In the genomic region with DNA sequence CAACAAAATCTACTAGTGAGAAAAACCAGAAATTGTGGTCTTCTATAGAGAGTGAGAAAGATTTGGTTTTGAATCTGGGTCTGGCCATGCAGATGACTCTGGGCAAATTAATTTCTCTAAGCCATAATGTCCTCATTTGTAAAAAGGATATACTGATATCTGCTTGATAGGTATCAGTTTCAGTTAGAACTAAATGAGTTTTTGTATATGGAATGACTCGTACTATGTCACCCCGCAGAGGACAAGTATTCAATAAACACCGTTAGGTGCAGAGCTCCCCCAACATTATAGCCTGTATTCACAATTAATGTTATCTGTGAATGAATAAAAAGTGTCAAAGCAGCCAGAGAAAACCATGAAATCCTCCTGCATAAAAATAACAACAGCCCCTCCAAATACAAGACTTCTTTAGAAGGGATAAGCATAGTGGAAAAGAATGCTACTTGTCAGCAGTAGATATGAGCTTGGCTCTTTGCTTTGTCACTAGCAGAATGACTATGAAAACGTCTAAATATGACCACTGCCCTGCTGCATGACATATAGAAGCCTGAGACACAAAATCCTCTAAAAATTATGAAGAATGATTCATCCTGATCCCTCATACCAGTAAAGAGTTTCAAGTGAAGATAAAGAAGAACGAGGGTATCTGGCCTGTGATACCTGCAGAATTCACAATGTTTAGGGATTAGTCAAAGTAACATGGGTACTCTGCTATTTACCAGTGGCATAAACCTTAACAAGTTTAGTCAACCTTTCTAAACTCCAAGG, we compare ENCODE assay signal across 10 cellular contexts. TPM values are rescaled to one million over a fixed set of nuclear protein-coding genes. Genes with fewer than 3 reads are reported as not detected.
DNase-seq lines count a peak whose midpoint lies in the region; ATAC-seq and TF ChIP-seq lines count a peak whose summit lies in the region.
"Had no signal": no experiment of that assay in that cellular context is flagged by ENCODE, and none has a peak within 500 bp of the region (broad histone marks: within the 10 kb centered on the region; RNA-seq: fewer than 3 reads in every experiment).

No MANE protein-coding gene starts in this region.

- H3K79me1 ChIP-seq in H9 (ENCODE audit: insufficient read depth, low read depth, low read length, poor library complexity, severe bottlenecking) = peaks cover 2% of the 10 kb centered on the region

- H3K36me3 ChIP-seq in adipocyte (ENCODE audit: control insufficient read depth, insufficient read depth, low read length, severe bottlenecking) = no peaks in the 10 kb centered on the region
- no peaks in the 10 kb centered on the region for H3K36me3 ChIP-seq in smooth muscle cell (ENCODE audit: low read depth)

- peak overlapping the region; percentile 61 for H3K27ac ChIP-seq in smooth muscle cell (ENCODE audit: low read depth)
- H3K27ac ChIP-seq in H9 (ENCODE audit: insufficient read length, low read depth, low read length) = no peak overlapping the region
- H3K27ac ChIP-seq: skin epidermis had no signal

- H3K4me3 ChIP-seq in adipocyte (ENCODE audit: low read length) (no peak overlapping the region), smooth muscle cell (no peak overlapping the region)
- H3K4me3 ChIP-seq: lung, skin epidermis had no signal

- H3K18ac ChIP-seq in H9 (ENCODE audit: insufficient read length, low read depth, low read length) = no peak overlapping the region

- H2BK15ac ChIP-seq in H9 (ENCODE audit: low read depth, low read length) = no peak overlapping the region

- peak overlapping the region; percentile 35 to 82 for H3K4me3 Mint-ChIP-seq in activated T-cell treated with anti-CD3 and anti-CD28 coated beads, Interleukin-2, amount 50 U/mL, for 72 hours
- no peak overlapping the region for H3K4me3 Mint-ChIP-seq in H9

- H3K4me1 Mint-ChIP-seq in activated T-cell treated with anti-CD3 and anti-CD28 coated beads, Interleukin-2, amount 50 U/mL, for 72 hours (ENCODE audit: low read depth) = peaks cover 76% of the 10 kb centered on the region
- peaks cover 68 to 79% of the 10 kb centered on the region in 2 experiments for H3K4me1 Mint-ChIP-seq in H9

- H3T11ph ChIP-seq in H9 (ENCODE audit: low read length) = no peak overlapping the region

- no peak overlapping the region for H2BK20ac ChIP-seq in H9 (ENCODE audit: low read depth, low read length, poor library complexity, severe bottlenecking)

- H3K9me3 ChIP-seq in adipocyte (ENCODE audit: control insufficient read depth, low read length) (no peaks in the 10 kb centered on the region), smooth muscle cell (replicated peaks; ENCODE audit: low read depth) (no peaks in the 10 kb centered on the region), H9 (ENCODE audit: control insufficient read depth, low read depth, low read length) (no peaks in the 10 kb centered on the region)

- H2AK5ac ChIP-seq in H9 (ENCODE audit: insufficient read length, low read length) = no peak overlapping the region

- H2BK5ac ChIP-seq in H9 (ENCODE audit: insufficient read length, low read length) = no peak overlapping the region

- H3K27ac Mint-ChIP-seq in activated T-cell treated with anti-CD3 and anti-CD28 coated beads, Interleukin-2, amount 50 U/mL, for 72 hours = peak overlapping the region; percentile 93
- peak overlapping the region in 1 of 3 experiments; percentile 63; a peak in 1 of 7 replicates for H3K27ac Mint-ChIP-seq in H9

- H4K20me1 ChIP-seq in smooth muscle cell (ENCODE audit: low read depth) (peaks cover 100% of the 10 kb centered on the region), H9 (ENCODE audit: control insufficient read depth, insufficient read depth, insufficient read length) (no peaks in the 10 kb centered on the region)

- H3K56ac ChIP-seq in H9 (ENCODE audit: insufficient read length, low read depth, low read length) = no peak overlapping the region

- H2AFZ ChIP-seq in smooth muscle cell (ENCODE audit: low read depth) (no peak overlapping the region), H9 (ENCODE audit: low read length) (no peak overlapping the region)

- H3K4me1 ChIP-seq in adipocyte (ENCODE audit: control insufficient read depth, insufficient read depth, low read length) (peaks cover 61% of the 10 kb centered on the region), smooth muscle cell (ENCODE audit: low read depth) (peaks cover 32% of the 10 kb centered on the region), H9 (ENCODE audit: insufficient read depth, low read length) (no peaks in the 10 kb centered on the region)

- H3K36me3 Mint-ChIP-seq in activated T-cell treated with anti-CD3 and anti-CD28 coated beads, Interleukin-2, amount 50 U/mL, for 72 hours (ENCODE audit: insufficient read depth in 2 of 2) = no peaks in the 10 kb centered on the region
- H3K36me3 Mint-ChIP-seq in H9 (ENCODE audit: insufficient read depth in 1 of 3, low read depth in 3 of 3) = peaks cover 0 to 5% (median 3%) of the 10 kb centered on the region in 3 experiments; a peak in 1 of 7 replicates

- no peak overlapping the region for H4K5ac ChIP-seq in H9 (ENCODE audit: insufficient read length, low read depth, low read length)

- H2BK12ac ChIP-seq in H9 (ENCODE audit: insufficient read length, low read depth, low read length) = no peak overlapping the region

- no peak overlapping the region for H3K9ac ChIP-seq in adipocyte (ENCODE audit: low read length)
- peak overlapping the region; percentile 2 for H3K9ac ChIP-seq in smooth muscle cell (ENCODE audit: low read depth)
- no peak overlapping the region for H3K9ac ChIP-seq in H9 (ENCODE audit: extremely low read depth, insufficient read length, low read length)

- no peaks in the 10 kb centered on the region for H3K23me2 ChIP-seq in H9 (ENCODE audit: insufficient read length, low read depth, low read length, poor library complexity, severe bottlenecking)

- H3K9me3 Mint-ChIP-seq in activated T-cell treated with anti-CD3 and anti-CD28 coated beads, Interleukin-2, amount 50 U/mL, for 72 hours = no peaks in the 10 kb centered on the region
- H3K9me3 Mint-ChIP-seq in H9 = no peaks in the 10 kb centered on the region; a peak in 1 of 5 replicates

- TF ChIP-seq CTCF in smooth muscle cell (IDR thresholded peaks at IDR 0.05; ENCODE audit: borderline replicate concordance, insufficient read depth, poor library complexity, severe bottlenecking) (no peak), H9 (conservative IDR thresholded peaks at IDR 0.05) (no peak)

- peak; percentile 22 to 27 for DNase-seq in activated T-cell treated with anti-CD3 and anti-CD28 coated beads, Interleukin-2, amount 50 U/mL, for 72 hours
- DNase-seq in activated T-cell treated with anti-CD3 and anti-CD28 coated beads for 4 hours (no peak), adipocyte (ENCODE audit: low read depth) (peak; percentile 30), smooth muscle cell (lab: John Stamatoyannopoulos, UW; ENCODE audit: unreplicated experiment) (no peak), AG08395 (ENCODE audit: low spot score) (no peak), H9 (no peak)

- no peak overlapping the region for H3K14ac ChIP-seq in H9 (ENCODE audit: insufficient read depth, low read length)

- H3K4me2 ChIP-seq in smooth muscle cell (peak overlapping the region; percentile 78), H9 (ENCODE audit: insufficient read depth, insufficient read length, low read length) (no peak overlapping the region)

- no peak overlapping the region for H4K8ac ChIP-seq in H9 (replicated peaks; ENCODE audit: insufficient read length, low read depth, low read length)

- no peak overlapping the region for H4K91ac ChIP-seq in H9 (ENCODE audit: insufficient read length, low read depth, low read length)

- H2BK120ac ChIP-seq in H9 (ENCODE audit: low read depth, low read length, poor library complexity, severe bottlenecking) = no peak overlapping the region

- H3K27me3 Mint-ChIP-seq in activated T-cell treated with anti-CD3 and anti-CD28 coated beads, Interleukin-2, amount 50 U/mL, for 72 hours (ENCODE audit: low read depth) = no peaks in the 10 kb centered on the region
- no peaks in the 10 kb centered on the region; the same call in 1 of the 2 replicates for H3K27me3 Mint-ChIP-seq in H9 (ENCODE audit: low read depth)

- 45% methylated on average over 5 of the region's 5 CpGs for WGBS in smooth muscle cell (ENCODE audit: low lambda C conversion rate)
- no CpG with 5 or more reads among the region's 5 CpGs for WGBS in H9 (ENCODE audit: extremely low coverage, insufficient read length, low lambda C conversion rate)

- H3K27me3 ChIP-seq in adipocyte (replicated peaks; ENCODE audit: control insufficient read depth, insufficient read depth, low read length) = no peaks in the 10 kb centered on the region
- no peaks in the 10 kb centered on the region for H3K27me3 ChIP-seq in smooth muscle cell (ENCODE audit: low read depth)
- no peaks in the 10 kb centered on the region for H3K27me3 ChIP-seq in H9 (ENCODE audit: insufficient read depth, low read length)

- H3F3A ChIP-seq in smooth muscle cell (ENCODE audit: low read depth) = peaks cover 20% of the 10 kb centered on the region

- H3K79me2 ChIP-seq in smooth muscle cell (ENCODE audit: low read depth) = peaks cover 93% of the 10 kb centered on the region
- H3K79me2 ChIP-seq in H9 (ENCODE audit: insufficient read depth, low read length) = peaks cover 47% of the 10 kb centered on the region; the same call in 1 of the 2 replicates

- peak; percentile 95 to 96 for ATAC-seq in activated T-cell treated with anti-CD3 and anti-CD28 coated beads, Interleukin-2, amount 50 U/mL, for 72 hours (replicated peaks in 1 of 2)
- peak; percentile 51 for ATAC-seq in HG03460 (IDR thresholded peaks at IDR 0.05; ENCODE audit: unreplicated experiment)
- ATAC-seq in HG03354 (IDR thresholded peaks at IDR 0.05; ENCODE audit: poor library complexity, severe bottlenecking, unreplicated experiment) = no peak

- no peak overlapping the region for H3K4ac ChIP-seq in H9 (ENCODE audit: low read depth, low read length)

- H3K23ac ChIP-seq in H9 (ENCODE audit: insufficient read length, low read depth, low read length) = no peak overlapping the region

RNA-seq across cellular contexts. Expression of gene SCAF4, which starts 17.8 kb away (rescaled TPM):
- 10 to 100 TPM; 44.7 to 46.0 TPM for total RNA-seq in activated T-cell treated with anti-CD3 and anti-CD28 coated beads, Interleukin-2, amount 50 U/mL, for 72 hours
- total RNA-seq in smooth muscle cell = 8.7 and 10.3 TPM in 2 replicates
- polyA plus RNA-seq in smooth muscle cell = 21.8 and 22.7 TPM in 2 replicates
- total RNA-seq in H9 (2021) = 69.1 and 76.8 TPM in 2 replicates

RNA-seq across cellular contexts. Expression of gene SOD1, which starts 54.7 kb away (rescaled TPM):
- total RNA-seq in activated T-cell treated with anti-CD3 and anti-CD28 coated beads, Interleukin-2, amount 50 U/mL, for 72 hours = 100 to 1,000 TPM; 106 to 114 TPM
- total RNA-seq in smooth muscle cell (128 and 139 TPM in 2 replicates), H9 (2021) (196 and 201 TPM in 2 replicates)
- polyA plus RNA-seq in smooth muscle cell = 229 and 232 TPM in 2 replicates

Comparison
In these comparisons a context has a peak if more than half of its experiments do, and no peak if none do; other contexts are left out.
1. DNase-seq: peak in activated T-cell treated with anti-CD3 and anti-CD28 coated beads, Interleukin-2, amount 50 U/mL, for 72 hours (2 of 2) and adipocyte (single experiment); none in activated T-cell treated with anti-CD3 and anti-CD28 coated beads for 4 hours (single experiment), smooth muscle cell (single experiment), AG08395 (single experiment) and H9 (single experiment).
2. H3K4me3 Mint-ChIP-seq: peak in activated T-cell treated with anti-CD3 and anti-CD28 coated beads, Interleukin-2, amount 50 U/mL, for 72 hours (2 of 2); none in H9 (0 of 2).